8 cellular contexts compared by ENCODE assay signal in the genomic region with DNA sequence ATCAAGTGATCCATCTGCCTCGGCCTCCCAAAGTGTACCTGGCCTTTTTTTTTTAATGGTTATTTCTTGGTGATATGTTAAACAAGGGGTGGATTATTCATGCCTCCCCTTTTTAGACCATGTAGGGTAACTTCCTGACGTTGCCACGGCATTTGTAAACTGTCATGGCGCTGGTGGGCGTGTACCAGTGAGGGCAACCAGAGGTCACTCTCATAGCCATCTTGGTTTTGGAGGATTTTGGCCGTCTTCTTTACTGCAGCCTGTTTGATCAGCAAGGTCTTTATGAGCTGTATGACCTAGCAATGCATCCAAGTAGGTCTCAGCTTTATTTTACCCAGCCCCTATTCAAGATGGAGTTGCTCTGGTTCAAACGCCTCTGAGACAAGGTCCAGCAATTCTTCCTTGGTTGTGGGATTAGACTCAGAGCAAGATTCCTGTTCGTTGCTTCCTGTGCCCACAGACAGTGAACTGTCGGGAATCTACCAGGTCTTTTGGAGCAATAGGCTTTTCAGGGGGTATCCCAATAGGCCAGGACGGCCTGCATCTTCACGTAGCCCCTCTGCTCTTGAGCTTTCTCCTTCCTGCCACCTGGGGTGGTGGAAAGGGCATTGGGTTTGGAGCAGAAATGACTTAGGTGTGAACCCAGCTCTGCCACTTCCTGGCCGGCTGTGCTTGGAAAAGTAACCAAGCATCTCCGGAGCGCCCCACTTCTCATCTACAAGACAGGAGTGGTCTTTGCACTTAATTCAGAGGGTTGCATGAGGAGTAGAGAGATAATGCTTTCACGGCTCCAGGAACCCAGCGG. TPM values are rescaled to one million over a fixed set of nuclear protein-coding genes. Genes with fewer than 3 reads are reported as not detected.
DNase-seq lines count a peak whose midpoint lies in the region; ATAC-seq and TF ChIP-seq lines count a peak whose summit lies in the region.

No MANE protein-coding gene starts in this region.

- no peaks in the 10 kb centered on the region for H3K9me3 ChIP-seq in ES-I3 (ENCODE audit: control insufficient read depth, insufficient read depth, low read length)
- H3K9me3 ChIP-seq in esophagus (ENCODE audit: control insufficient read depth in 2 of 2, insufficient read depth in 1 of 2, low read depth in 1 of 2, low read length in 1 of 2), result no peaks in the 10 kb centered on the region
- H3K9me3 ChIP-seq in psoas muscle, result no peaks in the 10 kb centered on the region

- DNase-seq in RWPE1 (ENCODE audit: low spot score), result no peak
- DNase-seq in psoas muscle, result no peak
- DNase-seq in DMS114 treated with DMSO at 0.1 percent for 48 hours (lab: John Stamatoyannopoulos, UW; ENCODE audit: unreplicated experiment), result no peak
- no peak for DNase-seq in UCSD-AML1 (lab: John Stamatoyannopoulos, UW; ENCODE audit: unreplicated experiment)

- POLR2A ChIA-PET in RWPE1 (lab: Yijun Ruan, JAX; ENCODE audit: low non-redundant PET), result no interaction called here

- ATAC-seq in psoas muscle (peak in 1 of 4 donors; percentile 0), HG02759 (IDR thresholded peaks at IDR 0.05; ENCODE audit: unreplicated experiment) (no peak), HG03280 (IDR thresholded peaks at IDR 0.05; ENCODE audit: unreplicated experiment) (no peak)

- H3K4me3 ChIP-seq in esophagus (ENCODE audit: low read depth in 1 of 2, low read length in 2 of 2) (peak overlapping the region; percentile 82 to 93), psoas muscle (peak overlapping the region; percentile 93)

- CTCF ChIA-PET in RWPE1 (lab: Yijun Ruan, JAX), result interaction anchor here (0.6 to 1.2 kb wide), 7 partner anchors 31 to 869 kb away, joined by 3 to 5 read pairs (median 3); no protein-coding TSS in a partner anchor

- peaks cover 8% of the 10 kb centered on the region for H3K36me3 ChIP-seq in ES-I3 (ENCODE audit: insufficient read depth, low read length)
- H3K36me3 ChIP-seq in esophagus (ENCODE audit: control insufficient read depth in 2 of 2, insufficient read depth in 2 of 2, low read length in 1 of 2), result peaks cover 5 to 9% of the 10 kb centered on the region in 2 donors
- H3K36me3 ChIP-seq in psoas muscle (ENCODE audit: insufficient read depth in 1 of 2, low read depth in 1 of 2), result peaks cover 7 to 35% of the 10 kb centered on the region in 2 donors

- intact Hi-C loops in psoas muscle (cut with DNase I), result loop anchor here (1.0 to 10.0 kb wide), 4 partner anchors 59 to 407 kb away; no protein-coding TSS in a partner anchor

- TF ChIP-seq CTCF in RWPE1 (conservative IDR thresholded peaks at IDR 0.05; ENCODE audit: low read depth), result no peak
- no peak for TF ChIP-seq CTCF in psoas muscle (IDR thresholded peaks at IDR 0.05)

- H3K27me3 ChIP-seq in esophagus (ENCODE audit: control insufficient read depth in 1 of 2, insufficient read depth in 2 of 2, low read length in 2 of 2) (no peaks in the 10 kb centered on the region), psoas muscle (ENCODE audit: insufficient read depth in 3 of 3, low read length in 2 of 3) (peaks cover 0 to 2% (median 0%) of the 10 kb centered on the region in 3 donors)

- H3K4me1 ChIP-seq in ES-I3 (ENCODE audit: insufficient read depth, low read length) (no peaks in the 10 kb centered on the region; the same call in 1 of the 2 replicates), esophagus (ENCODE audit: control insufficient read depth in 2 of 2, insufficient read depth in 2 of 2, low read length in 1 of 2) (peaks cover 2 to 9% of the 10 kb centered on the region in 2 donors), psoas muscle (peaks cover 39% of the 10 kb centered on the region)

- peak overlapping the region; percentile 83 for H3K9ac ChIP-seq in ES-I3 (ENCODE audit: low read depth, low read length)

- peak overlapping the region; percentile 75 for H3K27ac ChIP-seq in RWPE1
- H3K27ac ChIP-seq in esophagus (ENCODE audit: low read depth in 2 of 2, low read length in 1 of 2), result peak overlapping the region; percentile 37 to 96
- peak overlapping the region; percentile 93 for H3K27ac ChIP-seq in psoas muscle

- WGBS in esophagus, 2 donors, result 61 to 66% methylated on average over 16 of the region's 16 CpGs
- WGBS in psoas muscle, 3 donors, result 65 to 71% (median 65%) methylated on average over 16 of the region's 16 CpGs

RNA-seq across cellular contexts. Expression of a gene that starts 52.9 kb away (rescaled TPM):
- polyA plus RNA-seq in esophagus (10 to 100 TPM; 15.5 to 49.5 TPM), psoas muscle (10 to 100 TPM; 38.6 to 84.2 (median 43.2) TPM)
- total RNA-seq in psoas muscle, result 10 to 100 TPM; 68.7 to 98.9 (median 73.0) TPM
